ENCODE assay signal across 19 cellular contexts in the genomic region with DNA sequence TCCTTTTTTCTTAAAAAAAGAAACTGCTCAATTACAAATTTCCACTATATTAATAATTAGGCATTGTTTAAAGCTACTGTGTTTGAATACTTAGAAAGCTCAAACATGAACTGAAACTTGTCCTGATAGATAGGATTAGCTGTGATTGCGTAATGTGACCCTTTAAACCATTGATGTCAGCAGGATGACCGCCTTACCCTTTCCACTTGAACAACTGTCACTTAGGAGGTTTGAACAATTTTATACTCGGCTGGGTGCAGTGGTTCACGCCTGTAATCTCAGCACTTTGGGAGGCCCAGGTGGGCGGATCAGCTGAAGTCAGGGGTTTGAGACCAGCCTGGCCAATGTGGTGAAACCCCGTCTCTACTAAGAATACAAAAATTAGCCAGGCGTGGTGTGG. TPM values are rescaled to one million over a fixed set of nuclear protein-coding genes. Genes with fewer than 3 reads are reported as not detected.
DNase-seq lines count a peak whose midpoint lies in the region; ATAC-seq and TF ChIP-seq lines count a peak whose summit lies in the region.
"Had no signal": no experiment of that assay in that cellular context is flagged by ENCODE, and none has a peak within 500 bp of the region (broad histone marks: within the 10 kb centered on the region; RNA-seq: fewer than 3 reads in every experiment).

No MANE protein-coding gene starts in this region.

- ATAC-seq in naive B cell (ENCODE audit: low read depth in 2 of 2) (peak in 1 of 2 donors; percentile 5), HG03354 (IDR thresholded peaks at IDR 0.05; ENCODE audit: poor library complexity, severe bottlenecking, unreplicated experiment) (no peak), HG03280 (IDR thresholded peaks at IDR 0.05; ENCODE audit: unreplicated experiment) (no peak)
- no peak for ATAC-seq in CD4-positive, alpha-beta T cell (ENCODE audit: poor library complexity)
- ATAC-seq: naive thymus-derived CD8-positive, alpha-beta T cell; sciatic nerve; stimulated activated naive CD8-positive, alpha-beta T cell treated with anti-CD3 and anti-CD28 coated beads, Interleukin-15, amount 100 ng/mL, for 72 hours had no signal

- H3K36me3 Mint-ChIP-seq in activated T-helper 1 cell treated with anti-CD3 and anti-CD28 coated beads, Interleukin-12 subunit alpha, Interleukin-12 subunit beta, Interleukin-2, Interleukin-4 antibody, amounts not matched to agents 30 ng/mL and 10 ng/mL and 1 ng/mL, durations not matched to agents 14 hours and 24 hours and 36 hours (ENCODE audit: low read depth), result peaks cover 2% of the 10 kb centered on the region
- peaks cover 5 to 8% of the 10 kb centered on the region in 2 donors for H3K36me3 Mint-ChIP-seq in naive B cell
- peaks cover 43% of the 10 kb centered on the region for H3K36me3 Mint-ChIP-seq in CD4-positive, alpha-beta T cell (ENCODE audit: low read depth)

- H3K4me3 Mint-ChIP-seq in activated T-helper 1 cell treated with anti-CD3 and anti-CD28 coated beads, Interleukin-12 subunit alpha, Interleukin-12 subunit beta, Interleukin-2, Interleukin-4 antibody, amounts not matched to agents 30 ng/mL and 10 ng/mL and 1 ng/mL, durations not matched to agents 14 hours and 24 hours and 36 hours, result peak overlapping the region; percentile 7
- no peak overlapping the region for H3K4me3 Mint-ChIP-seq in naive B cell
- H3K4me3 Mint-ChIP-seq in CD4-positive, alpha-beta T cell, result no peak overlapping the region
- H3K4me3 Mint-ChIP-seq: stimulated activated naive CD8-positive, alpha-beta T cell treated with anti-CD3 and anti-CD28 coated beads, Interleukin-15, amount 100 ng/mL, for 72 hours had no signal

- no peaks in the 10 kb centered on the region for H3K27me3 ChIP-seq in CD4-positive, alpha-beta T cell (ENCODE audit: control insufficient read depth, insufficient read depth, low read length)
- H3K27me3 ChIP-seq: BLaER1, SJSA1 had no signal

- TF ChIP-seq CTCF in GM10248 (IDR thresholded peaks at IDR 0.05; ENCODE audit: control extremely low read depth, extremely low read depth, low read depth, missing control alignments), result no peak
- TF ChIP-seq CTCF in CD4-positive, alpha-beta T cell (IDR thresholded peaks at IDR 0.05), result no peak

- POLR2A ChIA-PET in GM10248 (lab: Yijun Ruan, JAX), result interaction anchor here (0.7 to 0.9 kb wide), 2 partner anchors 27 to 52 kb away, joined by 3 to 4 read pairs; no protein-coding TSS in a partner anchor
- POLR2A ChIA-PET in CD4-positive, alpha-beta T cell (lab: Charles Lee), result no interaction called here

- no peaks in the 10 kb centered on the region for H3K9me3 ChIP-seq in CD4-positive, alpha-beta T cell (ENCODE audit: control insufficient read depth, low read length)
- H3K9me3 ChIP-seq: BLaER1, SJSA1 had no signal

- no peaks in the 10 kb centered on the region for H3K9me3 Mint-ChIP-seq in activated T-helper 1 cell treated with anti-CD3 and anti-CD28 coated beads, Interleukin-12 subunit alpha, Interleukin-12 subunit beta, Interleukin-2, Interleukin-4 antibody, amounts not matched to agents 30 ng/mL and 10 ng/mL and 1 ng/mL, durations not matched to agents 14 hours and 24 hours and 36 hours
- peaks cover 0 to 6% (median 4%) of the 10 kb centered on the region in 7 donors for H3K9me3 Mint-ChIP-seq in naive B cell
- H3K9me3 Mint-ChIP-seq in CD4-positive, alpha-beta T cell, result peaks cover 2% of the 10 kb centered on the region
- H3K9me3 Mint-ChIP-seq: stimulated activated naive CD8-positive, alpha-beta T cell treated with anti-CD3 and anti-CD28 coated beads, Interleukin-15, amount 100 ng/mL, for 72 hours had no signal

- peaks cover 12% of the 10 kb centered on the region for H3K4me1 Mint-ChIP-seq in activated T-helper 1 cell treated with anti-CD3 and anti-CD28 coated beads, Interleukin-12 subunit alpha, Interleukin-12 subunit beta, Interleukin-2, Interleukin-4 antibody, amounts not matched to agents 30 ng/mL and 10 ng/mL and 1 ng/mL, durations not matched to agents 14 hours and 24 hours and 36 hours (ENCODE audit: low read depth)
- H3K4me1 Mint-ChIP-seq in naive B cell, result peaks cover 33 to 52% (median 34%) of the 10 kb centered on the region in 3 donors
- H3K4me1 Mint-ChIP-seq in CD4-positive, alpha-beta T cell (ENCODE audit: low read depth), result peaks cover 44% of the 10 kb centered on the region

- peaks cover 3% of the 10 kb centered on the region for H3K27me3 Mint-ChIP-seq in activated T-helper 1 cell treated with anti-CD3 and anti-CD28 coated beads, Interleukin-12 subunit alpha, Interleukin-12 subunit beta, Interleukin-2, Interleukin-4 antibody, amounts not matched to agents 30 ng/mL and 10 ng/mL and 1 ng/mL, durations not matched to agents 14 hours and 24 hours and 36 hours (ENCODE audit: insufficient read depth)
- H3K27me3 Mint-ChIP-seq in naive B cell, result peaks cover 0 to 5% (median 0%) of the 10 kb centered on the region in 3 donors
- peaks cover 12% of the 10 kb centered on the region for H3K27me3 Mint-ChIP-seq in CD4-positive, alpha-beta T cell
- H3K27me3 Mint-ChIP-seq: stimulated activated naive CD8-positive, alpha-beta T cell treated with anti-CD3 and anti-CD28 coated beads, Interleukin-15, amount 100 ng/mL, for 72 hours had no signal

- DNase-seq in GM10248 (ENCODE audit: extremely low spot score) (peak; percentile 51), HuH-7.5 (ENCODE audit: low spot score) (peak; percentile 66), naive B cell (peak; percentile 7), NCI-H146 treated with DMSO at 0.1 percent for 48 hours (lab: John Stamatoyannopoulos, UW; ENCODE audit: unreplicated experiment) (no peak)
- DNase-seq in activated T-helper 1 cell treated with anti-CD3 and anti-CD28 coated beads, Interleukin-12 subunit alpha, Interleukin-12 subunit beta, Interleukin-2, Interleukin-4 antibody, amounts not matched to agents 30 ng/mL and 10 ng/mL and 1 ng/mL, durations not matched to agents 14 hours and 24 hours and 36 hours (ENCODE audit: low spot score), result no peak
- no peak for DNase-seq in CD4-positive, alpha-beta T cell
- DNase-seq: activated CD8-positive, alpha-beta memory T cell treated with anti-CD3 and anti-CD28 coated beads for 24 hours; activated naive CD4-positive, alpha-beta T cell treated with Interleukin-2 at 50 U/mL for 16 hours; caudate nucleus; glutamatergic neuron; naive thymus-derived CD8-positive, alpha-beta T cell; NCI-H146; NCI-H69; stimulated activated naive CD8-positive, alpha-beta T cell treated with anti-CD3 and anti-CD28 coated beads, Interleukin-15, amount 100 ng/mL, for 72 hours had no signal

- CTCF ChIA-PET in GM10248 (lab: Yijun Ruan, JAX), result no interaction called here
- CTCF ChIA-PET in CD4-positive, alpha-beta T cell (lab: Charles Lee), result no interaction called here

- intact Hi-C loops in activated T-helper 1 cell treated with anti-CD3 and anti-CD28 coated beads, Interleukin-12 subunit alpha, Interleukin-12 subunit beta, Interleukin-2, Interleukin-4 antibody, amounts not matched to agents 30 ng/mL and 10 ng/mL and 1 ng/mL, durations not matched to agents 14 hours and 24 hours and 36 hours (cut with micrococcal nuclease), result loop anchor here (5.0 kb wide), 2 partner anchors 613 to 713 kb away; partner anchors contain the start of gene TUBGCP3
- intact Hi-C loops in CD4-positive, alpha-beta T cell (cut with DNase I, micrococcal nuclease), result loop anchor here in 1 of 2 experiments (5.0 to 10.0 kb wide), 5 partner anchors 62 to 608 kb away; partner anchors contain the start of genes ATP11A, DCUN1D2, GRTP1 and PROZ

- H3K27ac Mint-ChIP-seq in activated T-helper 1 cell treated with anti-CD3 and anti-CD28 coated beads, Interleukin-12 subunit alpha, Interleukin-12 subunit beta, Interleukin-2, Interleukin-4 antibody, amounts not matched to agents 30 ng/mL and 10 ng/mL and 1 ng/mL, durations not matched to agents 14 hours and 24 hours and 36 hours, result no peak overlapping the region
- peak overlapping the region in 3 of 6 donors; percentile 54 to 77 (median 65) for H3K27ac Mint-ChIP-seq in naive B cell
- no peak overlapping the region for H3K27ac Mint-ChIP-seq in CD4-positive, alpha-beta T cell

- no peak overlapping the region for H3K27ac ChIP-seq in CD4-positive, alpha-beta T cell (ENCODE audit: low read depth, low read length)
- H3K27ac ChIP-seq: BLaER1, SJSA1 had no signal

RNA-seq across cellular contexts. Expression of gene LAMP1, which starts 2.9 kb away (rescaled TPM):
- total RNA-seq in activated T-helper 1 cell treated with anti-CD3 and anti-CD28 coated beads, Interleukin-12 subunit alpha, Interleukin-12 subunit beta, Interleukin-2, Interleukin-4 antibody, amounts not matched to agents 30 ng/mL and 10 ng/mL and 1 ng/mL, durations not matched to agents 14 hours and 24 hours and 36 hours, result 59.4 and 60.3 TPM in 2 replicates
- polyA plus RNA-seq in naive B cell (ENCODE audit: low read depth in 6 of 6), result 10 to 100 TPM; 18.5 to 24.3 (median 19.9) TPM
- 10 to 100 TPM; 72.2 to 80.7 TPM for total RNA-seq in CD4-positive, alpha-beta T cell

Comparison
In these comparisons a context has a peak if more than half of its experiments do, and no peak if none do; other contexts are left out.
1. DNase-seq: peak in GM10248 (single experiment), HuH-7.5 (single experiment) and naive B cell (single experiment); none in activated T-helper 1 cell treated with anti-CD3 and anti-CD28 coated beads, Interleukin-12 subunit alpha, Interleukin-12 subunit beta, Interleukin-2, Interleukin-4 antibody, amounts not matched to agents 30 ng/mL and 10 ng/mL and 1 ng/mL, durations not matched to agents 14 hours and 24 hours and 36 hours (single experiment), NCI-H146 treated with DMSO at 0.1 percent for 48 hours (single experiment) and CD4-positive, alpha-beta T cell (0 of 10).